ENCODE assay signal across 14 cellular contexts in genomic region chr19:11179716-11180297, GRCh38. TPM values are rescaled to one million over a fixed set of nuclear protein-coding genes. Genes with fewer than 3 reads are reported as not detected.
DNase-seq lines count a peak whose midpoint lies in the region; ATAC-seq and TF ChIP-seq lines count a peak whose summit lies in the region.
"Had no signal": no experiment of that assay in that cellular context is flagged by ENCODE, and none has a peak within 500 bp of the region (broad histone marks: within the 10 kb centered on the region; RNA-seq: fewer than 3 reads in every experiment).

No MANE protein-coding gene starts in this region.

- peak; percentile 19 to 23 for DNase-seq in activated CD4-positive, alpha-beta T cell treated with anti-CD3 and anti-CD28 coated beads, Interleukin-2, amount 50 U/mL, for 48 hours
- no peak for DNase-seq in activated CD4-positive, alpha-beta T cell treated with anti-CD3 and anti-CD28 coated beads, Interleukin-2, amount 50 U/mL, for 4 hours
- DNase-seq in OCI-LY7 (ENCODE audit: low spot score) (peak; percentile 54), left colon (no peak), tibial artery (no peak), NCI-H510A treated with DMSO at 0.1 percent for 48 hours (lab: John Stamatoyannopoulos, UW) (no peak)
- no peak for DNase-seq in activated CD8-positive, alpha-beta memory T cell treated with anti-CD3 and anti-CD28 coated beads, Interleukin-2, amount 50 U/mL, for 4 hours
- DNase-seq: 8988T, hypothalamus, NCI-H187 treated with DMSO at 0.1 percent for 48 hours, nucleus accumbens had no signal

- H3K9me3 ChIP-seq in OCI-LY7 (ENCODE audit: low read length) (no peaks in the 10 kb centered on the region; the same call in 1 of the 2 replicates), tibial artery (no peaks in the 10 kb centered on the region)

- H3K4me2 ChIP-seq in OCI-LY7 (ENCODE audit: low read length) = peak overlapping the region; percentile 51

- H3K4me3 ChIP-seq in OCI-LY7 (ENCODE audit: low read depth, low read length, poor library complexity, severe bottlenecking) (peak overlapping the region; percentile 46), tibial artery (peak overlapping the region in 1 of 2 donors; percentile 5)
- H3K4me3 ChIP-seq: cardiac muscle cell had no signal

- H3K79me2 ChIP-seq in OCI-LY7 (ENCODE audit: insufficient read depth, low read depth, low read length) = peaks cover 25% of the 10 kb centered on the region; the same call in 1 of the 2 replicates

- H3K27ac ChIP-seq in OCI-LY7 (ENCODE audit: low read depth, low read length, poor library complexity, severe bottlenecking) (peak overlapping the region; percentile 50), tibial artery (peak overlapping the region; percentile 67 to 98)
- H3K27ac ChIP-seq: cardiac muscle cell had no signal

- BruUV-seq in OCI-LY7 (replicated peaks; lab: Mats Ljungman, UMichigan) = no TSS peak

- H4K20me1 ChIP-seq in OCI-LY7 (ENCODE audit: insufficient read depth, low read length) = no peaks in the 10 kb centered on the region

- ATAC-seq in left colon (peak; percentile 79), GM18519 (IDR thresholded peaks at IDR 0.05; ENCODE audit: low FRiP score, unreplicated experiment) (no peak)

- intact Hi-C loops in OCI-LY7 (cut with micrococcal nuclease; ENCODE audit: unreplicated experiment) = no loop called here
- intact Hi-C loops in left colon (cut with DNase I, micrococcal nuclease) = no loop called here
- intact Hi-C loops in tibial artery (cut with DNase I; ENCODE audit: low total_unique reads) = no loop called here

- H3K27me3 ChIP-seq in tibial artery = no peaks in the 10 kb centered on the region
- H3K27me3 ChIP-seq: cardiac muscle cell had no signal

- no peaks in the 10 kb centered on the region for H3K9me2 ChIP-seq in OCI-LY7 (ENCODE audit: insufficient read depth, low read length)

- H3K36me3 ChIP-seq in OCI-LY7 (ENCODE audit: insufficient read depth, low read length) = peaks cover 72% of the 10 kb centered on the region
- H3K36me3 ChIP-seq in tibial artery = peaks cover 44 to 62% (median 51%) of the 10 kb centered on the region in 3 donors

- CTCF ChIA-PET in OCI-LY7 (lab: Charles Lee; ENCODE audit: unreplicated experiment) = no interaction called here

- H2AFZ ChIP-seq in OCI-LY7 (ENCODE audit: low read length) = no peak overlapping the region

- TF ChIP-seq CTCF in OCI-LY7 (conservative IDR thresholded peaks at IDR 0.05; ENCODE audit: low read length) = no peak
- no peak for TF ChIP-seq CTCF in tibial artery (IDR thresholded peaks at IDR 0.05)

- H3K4me1 ChIP-seq in OCI-LY7 (ENCODE audit: insufficient read depth, low read length, poor library complexity, severe bottlenecking) (peaks cover 28% of the 10 kb centered on the region), tibial artery (peaks cover 4 to 67% (median 40%) of the 10 kb centered on the region in 4 donors)

- POLR2A ChIA-PET in OCI-LY7 (lab: Charles Lee) = interaction anchor here (1.5 kb wide), 1 partner anchor 10 kb away, joined by 5 read pairs; no protein-coding TSS in a partner anchor

RNA-seq across cellular contexts. Expression of gene KANK2, which starts 17.5 kb away (rescaled TPM):
- total RNA-seq in OCI-LY7 (2014; rRNA removed; shearing (Covaris generic)) = 135 and 186 TPM in 2 replicates
- total RNA-seq in OCI-LY7 (2022) = 174 TPM in 2 replicates
- 10 to 100 TPM; 28.5 to 85.3 TPM for total RNA-seq in left colon

RNA-seq across cellular contexts. Expression of gene SPC24, which starts 24.2 kb away (rescaled TPM):
- 184 and 220 TPM in 2 replicates for total RNA-seq in OCI-LY7 (2014; rRNA removed; shearing (Covaris generic))
- total RNA-seq in OCI-LY7 (2022) (132 and 133 TPM in 2 replicates), left colon (10 to 100 TPM in 1 of 2 donors, 1 to 10 TPM in 1; 2.6 to 11.6 TPM)

RNA-seq across cellular contexts. Expression of gene ANGPTL8, which starts 59.6 kb away (rescaled TPM):
- not detected in 2 replicates for total RNA-seq in OCI-LY7 (2014; rRNA removed; shearing (Covaris generic))
- 1.0 TPM in 1 of 2 replicates, not detected in the other for total RNA-seq in OCI-LY7 (2022)
- not detected for total RNA-seq in left colon
- total RNA-seq: cardiac muscle cell, RPMI7951 had no signal

Comparison
In these comparisons a context has a peak if more than half of its experiments do, and no peak if none do; other contexts are left out.
1. DNase-seq: peak in activated CD4-positive, alpha-beta T cell treated with anti-CD3 and anti-CD28 coated beads, Interleukin-2, amount 50 U/mL, for 48 hours (2 of 2) and OCI-LY7 (single experiment); none in activated CD4-positive, alpha-beta T cell treated with anti-CD3 and anti-CD28 coated beads, Interleukin-2, amount 50 U/mL, for 4 hours (0 of 2), left colon (0 of 2), tibial artery (0 of 2), NCI-H510A treated with DMSO at 0.1 percent for 48 hours (single experiment) and activated CD8-positive, alpha-beta memory T cell treated with anti-CD3 and anti-CD28 coated beads, Interleukin-2, amount 50 U/mL, for 4 hours (single experiment).
2. RNA of gene SPC24, which starts 24.2 kb away (total RNA-seq): 132 to 220 TPM in OCI-LY7; 2.6 to 11.6 TPM in left colon; every median in the first group is over 10 times any median in the second.